Comparison of ENCODE assay signal across 24 cellular contexts in the genomic region with DNA sequence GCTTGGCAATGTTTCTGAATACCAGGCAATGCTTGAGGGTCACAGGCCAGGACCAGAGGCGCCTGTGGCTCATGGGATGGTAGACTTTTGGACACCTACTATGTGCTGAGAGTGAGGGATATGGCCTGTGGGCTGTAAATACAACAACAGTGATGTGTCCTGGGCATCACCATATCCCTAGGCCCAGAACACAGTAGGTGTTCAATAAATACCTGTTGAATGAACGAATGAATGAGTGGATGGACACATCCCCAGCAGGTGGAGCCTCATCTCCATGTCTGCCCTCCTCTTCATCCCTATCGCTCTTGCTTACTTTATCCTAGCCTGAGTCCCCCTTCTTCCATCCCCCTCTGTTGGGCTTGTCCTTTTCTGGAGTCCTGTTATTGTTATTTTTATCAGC. TPM values are rescaled to one million over a fixed set of nuclear protein-coding genes. Genes with fewer than 3 reads are reported as not detected.
"Had no signal": no experiment of that assay in that cellular context is flagged by ENCODE, and none has a peak within 500 bp of the region (broad histone marks: within the 10 kb centered on the region; RNA-seq: fewer than 3 reads in every experiment).

No MANE protein-coding gene starts in this region.

- DNase-seq: activated B cell treated with CpG ODN at 0.5 μM for 24 hours; activated CD4-positive, alpha-beta T cell treated with anti-CD3 and anti-CD28 coated beads for 48 hours; activated CD8-positive, alpha-beta memory T cell treated with anti-CD3 and anti-CD28 coated beads, Interleukin-2, amount 50 U/mL, for 4 hours; activated CD8-positive, alpha-beta T cell treated with anti-CD3 and anti-CD28 coated beads for 36 hours; activated gamma-delta T cell; activated T-cell treated with anti-CD3 and anti-CD28 coated beads, Interleukin-2, amount 50 U/mL, for 48 hours; caudate nucleus; effector CD8-positive, alpha-beta T cell; hippocampal formation; occipital lobe; stimulated activated CD4-positive, alpha-beta T cell treated with anti-CD3 and anti-CD28 coated beads, Interleukin-4, amount 100 ng/mL, for 4 hours; stimulated activated CD8-positive, alpha-beta memory T cell treated with anti-CD3 and anti-CD28 coated beads, Interleukin-4, amount 100 ng/mL, for 48 hours; stimulated activated naive CD8-positive, alpha-beta T cell treated with anti-CD3 and anti-CD28 coated beads, Interleukin-15, Interleukin-2, amounts not matched to agents 100 U/mL and 50 U/mL, for 24 hours; trophoblast cell had no signal

- H3K27ac ChIP-seq: coronary artery, epithelial cell of prostate, left lung, right atrium auricular region, skin epidermis, suprapubic skin had no signal

- H3K9me3 ChIP-seq: left lung, right atrium auricular region, suprapubic skin had no signal

- H3K27me3 ChIP-seq: right atrium auricular region had no signal

- H3K4me3 ChIP-seq: coronary artery, left lung, right atrium auricular region, skin epidermis, suprapubic skin had no signal

- ATAC-seq: activated CD8-positive, alpha-beta T cell treated with anti-CD3 and anti-CD28 coated beads for 36 hours; activated naive CD4-positive, alpha-beta T cell treated with anti-CD3 and anti-CD28 coated beads, Interleukin-2, amount 50 U/mL, for 72 hours; left lung; stimulated activated naive CD8-positive, alpha-beta T cell treated with anti-CD3 and anti-CD28 coated beads, Interleukin-15, Interleukin-2, amounts not matched to agents 100 U/mL and 50 U/mL, for 24 hours had no signal

- H3K36me3 ChIP-seq: left lung, right atrium auricular region, suprapubic skin had no signal

RNA-seq across cellular contexts. Expression of a gene that starts 16.5 kb away (rescaled TPM):
- total RNA-seq: activated B cell treated with CpG ODN at 0.5 μM for 24 hours; activated CD8-positive, alpha-beta T cell treated with anti-CD3 and anti-CD28 coated beads for 36 hours; activated naive CD4-positive, alpha-beta T cell treated with anti-CD3 and anti-CD28 coated beads, Interleukin-2, amount 50 U/mL, for 72 hours; left lung; occipital lobe; progenitor cell of endocrine pancreas; right atrium auricular region; suprapubic skin; T-helper 2 cell treated with Interferon-gamma antibody and Interleukin-4, amounts not matched to agents 100 ng/mL and 5 ng/mL, for 36 hours had no signal
- polyA plus RNA-seq: keratinocyte had no signal

RNA-seq across cellular contexts. Expression of a gene that starts 42.6 kb away (rescaled TPM):
- total RNA-seq: activated B cell treated with CpG ODN at 0.5 μM for 24 hours; activated CD8-positive, alpha-beta T cell treated with anti-CD3 and anti-CD28 coated beads for 36 hours had no signal
- polyA plus RNA-seq: keratinocyte had no signal
